8 cellular contexts compared by ENCODE assay signal in the genomic region with DNA sequence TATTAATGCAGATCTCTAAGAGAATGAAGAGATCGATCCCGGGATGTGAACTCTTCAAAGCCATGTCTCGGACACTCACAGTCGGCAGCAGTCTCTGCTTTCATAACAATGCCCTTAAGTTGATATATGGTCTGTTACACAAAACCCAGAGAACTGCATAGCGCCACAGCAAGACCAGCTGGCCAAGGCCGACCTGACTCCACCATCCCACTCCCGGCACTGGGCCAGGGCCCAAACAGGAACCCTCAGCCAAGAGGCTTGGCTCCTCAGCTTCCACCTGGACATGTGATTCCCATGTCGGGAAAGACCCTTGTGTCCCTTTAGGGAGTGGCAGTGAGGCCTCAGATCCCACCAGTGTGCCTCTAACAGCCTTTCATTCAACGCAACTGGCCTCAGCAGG.
"Had no signal": no experiment of that assay in that cellular context is flagged by ENCODE, and none has a peak within 500 bp of the region (broad histone marks: within the 10 kb centered on the region; RNA-seq: fewer than 3 reads in every experiment).

No MANE protein-coding gene starts in this region.

- H3K4me3 ChIP-seq: GM23248, HAP-1 had no signal

- H3K9ac ChIP-seq: GM23248 had no signal

- H3K27ac ChIP-seq: GM23248, HL-60 had no signal

- H2AFZ ChIP-seq: GM23248 had no signal

- H3K9me3 ChIP-seq: HAP-1 had no signal

- ATAC-seq: HCT116, HepG2 had no signal

- H3K36me3 ChIP-seq: HAP-1 had no signal

- H3K4me1 ChIP-seq: HAP-1 had no signal

- DNase-seq: GM23248, GOT3, H7, HFFc6 had no signal
